Comparison of ENCODE assay signal across 19 cellular contexts in genomic region chr13:99958402-99959126, GRCh38. TPM values are rescaled to one million over a fixed set of nuclear protein-coding genes. Genes with fewer than 3 reads are reported as not detected.
A peak's percentile ranks its signal among the peaks of the same experiment; 100 is the strongest.
DNase-seq lines count a peak whose midpoint lies in the region; TF ChIP-seq lines count a peak whose summit lies in the region.
"Had no signal": no experiment of that assay in that cellular context is flagged by ENCODE, and none has a peak within 500 bp of the region (broad histone marks: within the 10 kb centered on the region; RNA-seq: fewer than 3 reads in every experiment).

No MANE protein-coding gene starts in this region.

- intact Hi-C loops in activated CD4-positive, alpha-beta T cell treated with anti-CD3 and anti-CD28 coated beads, Interleukin-2, amount 10 ng/mL, durations not matched to agents 24 days and 14 days (cut with micrococcal nuclease), result loop anchor here (2.0 to 5.0 kb wide), 4 partner anchors 20 to 301 kb away; no protein-coding TSS in a partner anchor

- H3K27ac Mint-ChIP-seq in activated CD4-positive, alpha-beta T cell treated with anti-CD3 and anti-CD28 coated beads, Interleukin-2, amount 10 ng/mL, durations not matched to agents 24 days and 14 days, result peak overlapping the region; percentile 35
- H3K27ac Mint-ChIP-seq in glutamatergic neuron (ENCODE audit: unreplicated experiment) (no peak overlapping the region), osteocyte (ENCODE audit: unreplicated experiment) (no peak overlapping the region)
- H3K27ac Mint-ChIP-seq: activated CD4-positive, alpha-beta T cell treated with anti-CD3 and anti-CD28 coated beads, Interleukin-2, amount 10 ng/mL, durations not matched to agents 7 days and 5 days; activated T-helper 2 cell treated with anti-CD3 and anti-CD28 coated beads, Interferon-gamma antibody, Interleukin-2, Interleukin-4, amounts not matched to agents 10 μg/mL and 5 μg/mL and 100 μg/mL, durations not matched to agents 14 hours and 24 hours and 36 hours; CD14-positive monocyte had no signal

- no peaks in the 10 kb centered on the region for H3K36me3 Mint-ChIP-seq in activated CD4-positive, alpha-beta T cell treated with anti-CD3 and anti-CD28 coated beads, Interleukin-2, amount 10 ng/mL, durations not matched to agents 24 days and 14 days (ENCODE audit: low read depth)
- H3K36me3 Mint-ChIP-seq in glutamatergic neuron (ENCODE audit: unreplicated experiment), result no peaks in the 10 kb centered on the region
- peaks cover 4% of the 10 kb centered on the region for H3K36me3 Mint-ChIP-seq in osteocyte (ENCODE audit: unreplicated experiment)

- no peak overlapping the region for H3K4me3 Mint-ChIP-seq in activated CD4-positive, alpha-beta T cell treated with anti-CD3 and anti-CD28 coated beads, Interleukin-2, amount 10 ng/mL, durations not matched to agents 24 days and 14 days
- peak overlapping the region; percentile 83 for H3K4me3 Mint-ChIP-seq in glutamatergic neuron (ENCODE audit: unreplicated experiment)
- peak overlapping the region; percentile 38 for H3K4me3 Mint-ChIP-seq in osteocyte (ENCODE audit: unreplicated experiment)
- H3K4me3 Mint-ChIP-seq: activated CD4-positive, alpha-beta T cell treated with anti-CD3 and anti-CD28 coated beads, Interleukin-2, amount 10 ng/mL, durations not matched to agents 7 days and 5 days had no signal

- H3K9me3 Mint-ChIP-seq in activated CD4-positive, alpha-beta T cell treated with anti-CD3 and anti-CD28 coated beads, Interleukin-2, amount 10 ng/mL, durations not matched to agents 24 days and 14 days, result peaks cover 4% of the 10 kb centered on the region
- H3K9me3 Mint-ChIP-seq in glutamatergic neuron (ENCODE audit: unreplicated experiment), result peaks cover 2% of the 10 kb centered on the region
- H3K9me3 Mint-ChIP-seq in osteocyte (ENCODE audit: unreplicated experiment), result no peaks in the 10 kb centered on the region
- H3K9me3 Mint-ChIP-seq: activated T-helper 2 cell treated with anti-CD3 and anti-CD28 coated beads, Interferon-gamma antibody, Interleukin-2, Interleukin-4, amounts not matched to agents 10 μg/mL and 5 μg/mL and 100 μg/mL, durations not matched to agents 14 hours and 24 hours and 36 hours had no signal

- TF ChIP-seq CTCF in glutamatergic neuron (IDR thresholded peaks at IDR 0.05; ENCODE audit: partially characterized antibody, unreplicated experiment) (no peak), osteocyte (IDR thresholded peaks at IDR 0.05) (no peak)

- no peak for DNase-seq in activated CD4-positive, alpha-beta T cell treated with anti-CD3 and anti-CD28 coated beads, Interleukin-2, amount 10 ng/mL, durations not matched to agents 24 days and 14 days
- DNase-seq in activated CD4-positive, alpha-beta T cell treated with anti-CD3 and anti-CD28 coated beads for 48 hours, result no peak
- DNase-seq in NCI-H69 (lab: John Stamatoyannopoulos, UW) (peak; percentile 94), glutamatergic neuron (no peak), osteocyte (ENCODE audit: extremely low spot score, unreplicated experiment) (no peak), NCI-H2107 treated with DMSO at 0.1 percent for 48 hours (lab: John Stamatoyannopoulos, UW; ENCODE audit: unreplicated experiment) (no peak), NCI-H2227 (lab: John Stamatoyannopoulos, UW; ENCODE audit: unreplicated experiment) (no peak), HuH-7.5 (ENCODE audit: low spot score) (no peak)
- DNase-seq: activated CD4-positive, alpha-beta T cell treated with anti-CD3 and anti-CD28 coated beads, Interleukin-2, amount 10 ng/mL, durations not matched to agents 7 days and 5 days; body of pancreas; effector memory CD4-positive, alpha-beta T cell; foreskin fibroblast; NCI-H1105 treated with DMSO at 0.1 percent for 48 hours; NCI-H2227 treated with DMSO at 0.1 percent for 48 hours; posterior cingulate gyrus; stimulated activated CD4-positive, alpha-beta T cell treated with anti-CD3 and anti-CD28 coated beads, Interleukin-15, amount 100 ng/mL, for 24 hours had no signal

- H3K27me3 Mint-ChIP-seq in activated CD4-positive, alpha-beta T cell treated with anti-CD3 and anti-CD28 coated beads, Interleukin-2, amount 10 ng/mL, durations not matched to agents 24 days and 14 days, result peaks cover 79% of the 10 kb centered on the region
- H3K27me3 Mint-ChIP-seq in glutamatergic neuron (ENCODE audit: unreplicated experiment), result peaks cover 24% of the 10 kb centered on the region
- H3K27me3 Mint-ChIP-seq in osteocyte (ENCODE audit: unreplicated experiment), result peaks cover 8% of the 10 kb centered on the region

- H3K4me1 Mint-ChIP-seq in activated CD4-positive, alpha-beta T cell treated with anti-CD3 and anti-CD28 coated beads, Interleukin-2, amount 10 ng/mL, durations not matched to agents 24 days and 14 days, result peaks cover 7% of the 10 kb centered on the region
- H3K4me1 Mint-ChIP-seq in glutamatergic neuron (ENCODE audit: low read depth, unreplicated experiment) (peaks cover 20% of the 10 kb centered on the region), osteocyte (ENCODE audit: unreplicated experiment) (peaks cover 31% of the 10 kb centered on the region)

RNA-seq across cellular contexts. Expression of gene ZIC5, which starts 13.0 kb away (rescaled TPM):
- total RNA-seq in activated CD4-positive, alpha-beta T cell treated with anti-CD3 and anti-CD28 coated beads, Interleukin-2, amount 10 ng/mL, durations not matched to agents 24 days and 14 days, result not detected in 2 replicates
- total RNA-seq in glutamatergic neuron (ENCODE audit: unreplicated experiment) (0.47 TPM), osteocyte (8.8 and 9.4 TPM in 2 replicates)
- total RNA-seq: activated CD4-positive, alpha-beta T cell treated with anti-CD3 and anti-CD28 coated beads, Interleukin-2, amount 10 ng/mL, durations not matched to agents 7 days and 5 days; activated T-helper 2 cell treated with anti-CD3 and anti-CD28 coated beads, Interferon-gamma antibody, Interleukin-2, Interleukin-4, amounts not matched to agents 10 μg/mL and 5 μg/mL and 100 μg/mL, durations not matched to agents 14 hours and 24 hours and 36 hours; body of pancreas; mesenteric fat pad had no signal

RNA-seq across cellular contexts. Expression of gene ZIC2, which starts 23.0 kb away (rescaled TPM):
- total RNA-seq in activated CD4-positive, alpha-beta T cell treated with anti-CD3 and anti-CD28 coated beads, Interleukin-2, amount 10 ng/mL, durations not matched to agents 24 days and 14 days, result 0.07 TPM in 1 of 2 replicates, not detected in the other
- total RNA-seq in glutamatergic neuron (ENCODE audit: unreplicated experiment), result 21.9 TPM
- 177 and 196 TPM in 2 replicates for total RNA-seq in osteocyte
- total RNA-seq: activated CD4-positive, alpha-beta T cell treated with anti-CD3 and anti-CD28 coated beads, Interleukin-2, amount 10 ng/mL, durations not matched to agents 7 days and 5 days; activated T-helper 2 cell treated with anti-CD3 and anti-CD28 coated beads, Interferon-gamma antibody, Interleukin-2, Interleukin-4, amounts not matched to agents 10 μg/mL and 5 μg/mL and 100 μg/mL, durations not matched to agents 14 hours and 24 hours and 36 hours; body of pancreas; mesenteric fat pad had no signal

Comparison
In these comparisons a context has a peak if more than half of its experiments do, and no peak if none do; other contexts are left out.
1. RNA of gene ZIC2, which starts 23.0 kb away (total RNA-seq): 177 to 196 TPM in osteocyte and 21.9 TPM in glutamatergic neuron (single experiment); 0.07 TPM in activated CD4-positive, alpha-beta T cell treated with anti-CD3 and anti-CD28 coated beads, Interleukin-2, amount 10 ng/mL, durations not matched to agents 24 days and 14 days; every median in the first group is over 10 times any median in the second.